7 cellular contexts compared by ENCODE assay signal in genomic region chr15:85533949-85534543, GRCh38.
DNase-seq lines count a peak whose midpoint lies in the region; ATAC-seq and TF ChIP-seq lines count a peak whose summit lies in the region.

No MANE protein-coding gene starts in this region.

- peak overlapping the region; percentile 22 to 42 for H3K27ac Mint-ChIP-seq in natural killer cell treated with Interleukin-12 subunit alpha and Interleukin-12 subunit beta and Interleukin-15 and Interleukin-18, amount 100 ng/mL, for 72 hours
- H3K27ac Mint-ChIP-seq in mesothelial cell of epicardium, result no peak overlapping the region

- ATAC-seq in GM18909 (IDR thresholded peaks at IDR 0.05; ENCODE audit: poor library complexity, unreplicated experiment) (peak; percentile 92), HG02798 (IDR thresholded peaks at IDR 0.05; ENCODE audit: poor library complexity, unreplicated experiment) (peak; percentile 90)
- peak; percentile 73 to 81 for ATAC-seq in natural killer cell treated with Interleukin-12 subunit alpha and Interleukin-12 subunit beta and Interleukin-15 and Interleukin-18, amount 100 ng/mL, for 72 hours

- no peaks in the 10 kb centered on the region for H3K27me3 Mint-ChIP-seq in natural killer cell treated with Interleukin-12 subunit alpha and Interleukin-12 subunit beta and Interleukin-15 and Interleukin-18, amount 100 ng/mL, for 72 hours
- no peaks in the 10 kb centered on the region for H3K27me3 Mint-ChIP-seq in mesothelial cell of epicardium (ENCODE audit: low read depth)

- no peak overlapping the region for H3K4me3 ChIP-seq in OCI-LY7 (ENCODE audit: low read depth, low read length, poor library complexity, severe bottlenecking)
- H3K4me3 ChIP-seq in osteoblast (ENCODE audit: insufficient read depth, low read length), result no peak overlapping the region

- H3K27ac ChIP-seq in OCI-LY7 (ENCODE audit: low read depth, low read length, poor library complexity, severe bottlenecking) (no peak overlapping the region), osteoblast (ENCODE audit: low read depth, low read length) (no peak overlapping the region)

- H3K4me3 Mint-ChIP-seq in natural killer cell treated with Interleukin-12 subunit alpha and Interleukin-12 subunit beta and Interleukin-15 and Interleukin-18, amount 100 ng/mL, for 72 hours, result peak overlapping the region; percentile 59
- H3K4me3 Mint-ChIP-seq in mesothelial cell of epicardium, result no peak overlapping the region

- CTCF ChIA-PET in OCI-LY7 (lab: Charles Lee; ENCODE audit: unreplicated experiment), result no interaction called here

- no peaks in the 10 kb centered on the region for H3K9me3 ChIP-seq in OCI-LY7 (ENCODE audit: low read length)
- H3K9me3 ChIP-seq in osteoblast (ENCODE audit: low read depth, low read length), result no peaks in the 10 kb centered on the region

- POLR2A ChIA-PET in OCI-LY7 (lab: Charles Lee), result interaction anchor here (0.7 to 1.1 kb wide), 3 partner anchors 7 to 126 kb away, joined by 3 to 6 read pairs (median 3); no protein-coding TSS in a partner anchor

- H3K36me3 ChIP-seq in OCI-LY7 (ENCODE audit: insufficient read depth, low read length) (peaks cover 79% of the 10 kb centered on the region), osteoblast (ENCODE audit: insufficient read depth, low read length) (peaks cover 11% of the 10 kb centered on the region)

- intact Hi-C loops in OCI-LY7 (cut with micrococcal nuclease; ENCODE audit: unreplicated experiment), result no loop called here

- H4K20me1 ChIP-seq in OCI-LY7 (ENCODE audit: insufficient read depth, low read length) (peaks cover 19% of the 10 kb centered on the region; the same call in 1 of the 2 replicates), osteoblast (ENCODE audit: insufficient read depth, low read length) (no peaks in the 10 kb centered on the region)

- TF ChIP-seq CTCF in OCI-LY7 (conservative IDR thresholded peaks at IDR 0.05; ENCODE audit: low read length) (no peak), mesothelial cell of epicardium (IDR thresholded peaks at IDR 0.05; ENCODE audit: unreplicated experiment) (no peak), osteoblast (IDR thresholded peaks at IDR 0.05; ENCODE audit: extremely low read depth, low read depth, low read length) (no peak)

- H2AFZ ChIP-seq in OCI-LY7 (ENCODE audit: low read length) (no peak overlapping the region), osteoblast (ENCODE audit: low read length) (no peak overlapping the region)

- no TSS peak for BruUV-seq in OCI-LY7 (replicated peaks; lab: Mats Ljungman, UMichigan)

- DNase-seq in OCI-LY7 (ENCODE audit: low spot score), result no peak
- no peak for DNase-seq in natural killer cell treated with Interleukin-12 subunit alpha and Interleukin-12 subunit beta and Interleukin-15 and Interleukin-18, amount 100 ng/mL, for 72 hours (ENCODE audit: low spot score)
- DNase-seq in dermis blood vessel endothelial cell, result no peak
- DNase-seq in mesothelial cell of epicardium (ENCODE audit: low spot score in 2 of 2, unreplicated experiment in 2 of 2), result no peak
- DNase-seq in osteoblast (ENCODE audit: insufficient read length, low spot score, missing footprints), result no peak

- no peaks in the 10 kb centered on the region for H3K9me2 ChIP-seq in OCI-LY7 (ENCODE audit: insufficient read depth, low read length)

- H3K4me1 ChIP-seq in OCI-LY7 (ENCODE audit: insufficient read depth, low read length, poor library complexity, severe bottlenecking) (peaks cover 46% of the 10 kb centered on the region), osteoblast (ENCODE audit: insufficient read depth, low read length) (no peaks in the 10 kb centered on the region)

- H3K4me1 Mint-ChIP-seq in natural killer cell treated with Interleukin-12 subunit alpha and Interleukin-12 subunit beta and Interleukin-15 and Interleukin-18, amount 100 ng/mL, for 72 hours (ENCODE audit: low read depth in 2 of 2), result peaks cover 27 to 30% of the 10 kb centered on the region in 2 donors
- peaks cover 7% of the 10 kb centered on the region for H3K4me1 Mint-ChIP-seq in mesothelial cell of epicardium

- peak overlapping the region; percentile 28; the same call in 1 of the 2 replicates for H3K4me2 ChIP-seq in OCI-LY7 (ENCODE audit: low read length)
- no peak overlapping the region for H3K4me2 ChIP-seq in osteoblast (ENCODE audit: insufficient read depth, low read length)

- H3K79me2 ChIP-seq in OCI-LY7 (ENCODE audit: insufficient read depth, low read depth, low read length) (peaks cover 24% of the 10 kb centered on the region; the same call in 1 of the 2 replicates), osteoblast (ENCODE audit: insufficient read depth, low read length) (peaks cover 3% of the 10 kb centered on the region)

- no peaks in the 10 kb centered on the region for H3K27me3 ChIP-seq in osteoblast (ENCODE audit: insufficient read depth, low read length)

- no peaks in the 10 kb centered on the region for H3K9me3 Mint-ChIP-seq in natural killer cell treated with Interleukin-12 subunit alpha and Interleukin-12 subunit beta and Interleukin-15 and Interleukin-18, amount 100 ng/mL, for 72 hours
- H3K9me3 Mint-ChIP-seq in mesothelial cell of epicardium, result no peaks in the 10 kb centered on the region

- no peaks in the 10 kb centered on the region for H3K36me3 Mint-ChIP-seq in natural killer cell treated with Interleukin-12 subunit alpha and Interleukin-12 subunit beta and Interleukin-15 and Interleukin-18, amount 100 ng/mL, for 72 hours
- H3K36me3 Mint-ChIP-seq in mesothelial cell of epicardium, result peaks cover 23% of the 10 kb centered on the region
